16 cellular contexts compared by ENCODE assay signal in the genomic region with DNA sequence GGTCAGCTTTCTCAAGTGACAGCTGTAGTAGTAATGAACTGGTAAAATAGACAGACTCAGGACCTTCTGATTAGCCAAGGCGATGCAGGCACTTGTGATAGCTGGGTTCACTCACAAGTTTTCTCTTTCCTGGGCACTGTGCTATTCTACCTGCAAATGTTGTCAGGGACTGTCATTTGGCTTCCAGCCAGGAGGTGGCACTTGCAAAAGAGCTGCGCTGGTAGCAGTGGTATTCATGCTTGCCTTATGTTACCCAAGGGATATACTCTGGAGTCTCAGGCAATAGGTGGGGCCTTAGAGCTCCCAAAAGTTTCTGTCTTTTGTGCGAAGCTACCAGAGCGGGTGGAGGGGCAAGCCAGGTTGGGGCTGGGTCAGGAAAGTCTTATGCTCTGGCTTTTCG. TPM values are rescaled to one million over a fixed set of nuclear protein-coding genes. Genes with fewer than 3 reads are reported as not detected.
DNase-seq lines count a peak whose midpoint lies in the region; ATAC-seq, FAIRE-seq and TF ChIP-seq lines count a peak whose summit lies in the region.
"Had no signal": no experiment of that assay in that cellular context is flagged by ENCODE, and none has a peak within 500 bp of the region (broad histone marks: within the 10 kb centered on the region; RNA-seq: fewer than 3 reads in every experiment).

No MANE protein-coding gene starts in this region.

- no peaks in the 10 kb centered on the region for H3K27me3 Mint-ChIP-seq in MCF 10A (ENCODE audit: insufficient read depth, unreplicated experiment)
- no peaks in the 10 kb centered on the region for H3K27me3 Mint-ChIP-seq in stimulated activated naive CD8-positive, alpha-beta T cell treated with anti-CD3 and anti-CD28 coated beads, Interleukin-15, amount 100 ng/mL, for 72 hours

- H3K4me1 Mint-ChIP-seq in MCF 10A (ENCODE audit: insufficient read depth, unreplicated experiment) = no peaks in the 10 kb centered on the region
- peaks cover 5% of the 10 kb centered on the region for H3K4me1 Mint-ChIP-seq in stimulated activated naive CD8-positive, alpha-beta T cell treated with anti-CD3 and anti-CD28 coated beads, Interleukin-15, amount 100 ng/mL, for 72 hours

- DNase-seq in MCF 10A (ENCODE audit: unreplicated experiment) = peak; percentile 23
- DNase-seq in breast epithelium (ENCODE audit: low spot score in 2 of 2) = no peak
- peak; percentile 30 for DNase-seq in Jurkat, Clone E6-1 (ENCODE audit: low read depth, low spot score)
- DNase-seq in GM12878 (ENCODE audit: low read depth, low spot score) = no peak
- DNase-seq in stimulated activated naive CD8-positive, alpha-beta T cell treated with anti-CD3 and anti-CD28 coated beads, Interleukin-15, amount 100 ng/mL, for 72 hours = no peak
- DNase-seq in effector CD8-positive, alpha-beta T cell (lab: John Stamatoyannopoulos, UW) = no peak
- DNase-seq: pancreas, stomach had no signal

- FAIRE-seq in GM12878 (lab: Jason Lieb, UNC) = no peak
- FAIRE-seq: bronchial epithelial cell, GM19239, K562, pancreas had no signal

- TF ChIP-seq RAD21 in GM12878 (IDR thresholded peaks at IDR 0.05; ENCODE audit: insufficient read depth, low read depth, low read length) = no peak

- BruUV-seq in MCF 10A (replicated peaks; lab: Mats Ljungman, UMichigan) (no TSS peak), GM12878 (replicated peaks; lab: Mats Ljungman, UMichigan) (no TSS peak)

- H3K79me2 ChIP-seq in GM12878 (ENCODE audit: control insufficient read depth, insufficient read depth, low read length) = no peaks in the 10 kb centered on the region

- H2AFZ ChIP-seq in GM12878 (ENCODE audit: control insufficient read depth, low read depth, low read length) = no peak overlapping the region

- no peak for TF ChIP-seq CTCF in MCF 10A (IDR thresholded peaks at IDR 0.05; ENCODE audit: unreplicated experiment)
- TF ChIP-seq CTCF in breast epithelium (IDR thresholded peaks at IDR 0.05) = no peak
- TF ChIP-seq CTCF in GM12878 (IDR thresholded peaks at IDR 0.05 in 2 of 3, conservative IDR thresholded peaks at IDR 0.05 in 1 of 3; ENCODE audit: control insufficient read depth in 2 of 3, extremely low read depth in 1 of 3, insufficient read depth in 1 of 3, low read depth in 3 of 3, low read length in 3 of 3) = no peak; a peak in 1 of 6 replicates

- WGBS in GM12878 (ENCODE audit: insufficient coverage, insufficient replicate concordance, low lambda C conversion rate, missing lambda C conversion rate) = 79% methylated on average over 5 of the region's 5 CpGs

- no peak overlapping the region for H3K4me3 ChIP-seq in breast epithelium
- no peak overlapping the region for H3K4me3 ChIP-seq in Jurkat, Clone E6-1 (ENCODE audit: low read length)
- H3K4me3 ChIP-seq in GM12878 = no peak overlapping the region
- H3K4me3 ChIP-seq: BLaER1, HAP-1, K562, pancreas, SJSA1, stomach had no signal

- SMC1A ChIA-PET in GM12878 (lab: Charles Lee; ENCODE audit: uncharacterized antibody, unreplicated experiment) = interaction anchor here (0.7 to 6.6 kb wide), 6 partner anchors 15 to 542 kb away, joined by 3 to 78 read pairs (median 12); partner anchors contain the start of gene IFI44L

- H3K9ac ChIP-seq in GM12878 (ENCODE audit: control insufficient read depth, insufficient read depth, low read length) = no peak overlapping the region
- H3K9ac ChIP-seq: BLaER1 had no signal

- TF ChIP-seq POLR2A in breast epithelium (IDR thresholded peaks at IDR 0.05) = no peak
- no peak for TF ChIP-seq POLR2A in GM12878 (IDR thresholded peaks at IDR 0.05; ENCODE audit: low read depth, low read length)

- H3K9me3 Mint-ChIP-seq in MCF 10A (ENCODE audit: unreplicated experiment) = no peaks in the 10 kb centered on the region
- H3K9me3 Mint-ChIP-seq in stimulated activated naive CD8-positive, alpha-beta T cell treated with anti-CD3 and anti-CD28 coated beads, Interleukin-15, amount 100 ng/mL, for 72 hours = no peaks in the 10 kb centered on the region

- no peak overlapping the region for H3K27ac Mint-ChIP-seq in MCF 10A (ENCODE audit: low read depth, unreplicated experiment)
- no peak overlapping the region for H3K27ac Mint-ChIP-seq in stimulated activated naive CD8-positive, alpha-beta T cell treated with anti-CD3 and anti-CD28 coated beads, Interleukin-15, amount 100 ng/mL, for 72 hours

- H3K27ac ChIP-seq in breast epithelium (no peak overlapping the region), GM12878 (ENCODE audit: control insufficient read depth, insufficient read depth) (no peak overlapping the region)
- H3K27ac ChIP-seq: BLaER1, pancreas, SJSA1, stomach had no signal

- no peaks in the 10 kb centered on the region for H3K9me3 ChIP-seq in breast epithelium
- no peaks in the 10 kb centered on the region for H3K9me3 ChIP-seq in GM12878 (replicated peaks; ENCODE audit: control insufficient read depth, insufficient read depth, low read length)
- H3K9me3 ChIP-seq: BLaER1, HAP-1, pancreas, SJSA1, stomach had no signal

- in situ Hi-C loops in GM12878 (cut with MboI) = loop anchor here (5.0 kb wide), 1 partner anchor 531 kb away; no protein-coding TSS in a partner anchor

- TF ChIP-seq EP300 in GM12878 (IDR thresholded peaks at IDR 0.05; ENCODE audit: borderline replicate concordance in 1 of 2, control insufficient read depth in 1 of 2, low read depth in 2 of 2, low read length in 2 of 2) = no peak

- peak; percentile 64 for ATAC-seq in GM12878
- ATAC-seq in stimulated activated naive CD8-positive, alpha-beta T cell treated with anti-CD3 and anti-CD28 coated beads, Interleukin-15, amount 100 ng/mL, for 72 hours = peak; percentile 74
- no peak for ATAC-seq in esophagus mucosa
- no peak for ATAC-seq in HG03045 (IDR thresholded peaks at IDR 0.05; ENCODE audit: unreplicated experiment)
- ATAC-seq: K562, pancreas had no signal

- CTCF ChIA-PET in MCF 10A (lab: Yijun Ruan, JAX) = interaction anchor here (0.6 to 5.8 kb wide), 15 partner anchors 13 to 735 kb away, joined by 3 to 56 read pairs (median 4); partner anchors contain the start of genes IFI44 and IFI44L
- CTCF ChIA-PET in GM12878 (lab: Yijun Ruan, JAX) = interaction anchor here (0.7 to 8.9 kb wide), 11 partner anchors 15 to 558 kb away, joined by 3 to 127 read pairs (median 5); partner anchors contain the start of gene IFI44L

- H3K36me3 ChIP-seq in breast epithelium = no peaks in the 10 kb centered on the region
- no peaks in the 10 kb centered on the region; a peak in 1 of 4 replicates for H3K36me3 ChIP-seq in GM12878 (ENCODE audit: control insufficient read depth in 2 of 2, insufficient read depth in 2 of 2, low read length in 1 of 2)
- H3K36me3 ChIP-seq: BLaER1, HAP-1, pancreas, SJSA1, stomach had no signal

- H3K27me3 ChIP-seq in breast epithelium (no peaks in the 10 kb centered on the region), GM12878 (replicated peaks in 1 of 2; ENCODE audit: control insufficient read depth in 2 of 2, insufficient read depth in 2 of 2, low read length in 1 of 2) (no peaks in the 10 kb centered on the region)
- H3K27me3 ChIP-seq: BLaER1, pancreas, SJSA1, stomach had no signal

- RAD21 ChIA-PET in GM12878 (lab: Charles Lee; ENCODE audit: unreplicated experiment) = interaction anchor here (0.9 to 5.4 kb wide), 5 partner anchors 16 to 530 kb away, joined by 3 to 58 read pairs (median 4); partner anchors contain the start of gene IFI44L

- H3K4me1 ChIP-seq in breast epithelium (no peaks in the 10 kb centered on the region), GM12878 (ENCODE audit: control insufficient read depth, insufficient read depth, low read length) (peaks cover 5% of the 10 kb centered on the region)
- H3K4me1 ChIP-seq: BLaER1, HAP-1, pancreas, SJSA1 had no signal

- no peak overlapping the region for H3K4me2 ChIP-seq in GM12878 (ENCODE audit: control insufficient read depth, insufficient read depth)
- H3K4me2 ChIP-seq: BLaER1 had no signal

- H3K4me3 Mint-ChIP-seq in MCF 10A (ENCODE audit: unreplicated experiment) = no peak overlapping the region
- no peak overlapping the region for H3K4me3 Mint-ChIP-seq in stimulated activated naive CD8-positive, alpha-beta T cell treated with anti-CD3 and anti-CD28 coated beads, Interleukin-15, amount 100 ng/mL, for 72 hours

- intact Hi-C loops in MCF 10A (cut with micrococcal nuclease) = no loop called here
- intact Hi-C loops in breast epithelium (cut with DNase I; ENCODE audit: low total_unique reads) = no loop called here
- intact Hi-C loops in GM12878 (cut with micrococcal nuclease; ENCODE audit: unreplicated experiment) = loop anchor here (10.0 kb wide), 1 partner anchor 348 kb away; no protein-coding TSS in a partner anchor

- H3K36me3 Mint-ChIP-seq in MCF 10A (ENCODE audit: insufficient read depth, unreplicated experiment) = no peaks in the 10 kb centered on the region

- POLR2A ChIA-PET in MCF 10A (lab: Yijun Ruan, JAX) (interaction anchor here (3.0 kb wide), 1 partner anchor 53 kb away, joined by 21 read pairs; the partner anchor contains the start of gene IFI44L), GM12878 (lab: Charles Lee) (interaction anchor here (1.3 kb wide), 1 partner anchor 54 kb away, joined by 3 read pairs; no protein-coding TSS in a partner anchor)

- no peaks in the 10 kb centered on the region for H4K20me1 ChIP-seq in GM12878 (ENCODE audit: control insufficient read depth, insufficient read depth)
- H4K20me1 ChIP-seq: BLaER1 had no signal

RNA-seq across cellular contexts. Expression of gene IFI44, which starts 23.5 kb away (rescaled TPM):
- 7.5 and 7.7 TPM in 2 replicates for total RNA-seq in MCF 10A (2022)
- total RNA-seq in breast epithelium = 10 to 100 TPM; 20.0 to 25.3 (median 24.0) TPM
- polyA plus RNA-seq in Jurkat, Clone E6-1 (2012; ENCODE audit: insufficient read depth, insufficient read length) = not detected
- 142 and 145 TPM in 2 replicates for total RNA-seq in GM12878 (2013; cell fraction: nucleolus; rRNA removed)
- 67.2 and 97.3 TPM in 2 replicates for total RNA-seq in GM12878 (2014; rRNA removed)
- 106 and 119 TPM in 2 replicates for total RNA-seq in GM12878 (2014; rRNA removed; fragmentation: Illumina TruSeq; extraction: Trizol)
- total RNA-seq in GM12878 (2021) = 74.0 and 79.2 TPM in 2 replicates
- polyA plus RNA-seq in GM12878 (2011; ENCODE audit: low read depth) = 56.8 TPM
- 272 and 466 TPM in 2 replicates for polyA plus RNA-seq in GM12878 (2011; rRNA removed)
- polyA plus RNA-seq in GM12878 (2011; cell fraction: cytosol; rRNA removed) = 65.6 and 77.9 TPM in 2 replicates
- polyA plus RNA-seq in GM12878 (2011; cell fraction: nucleus; rRNA removed) = 234 and 256 TPM in 2 replicates
- 83.6 and 95.2 TPM in 2 replicates for polyA plus RNA-seq in GM12878 (2012)
- polyA plus RNA-seq in GM12878 (2014; fragmentation: Illumina TruSeq; extraction: Trizol) = 120 and 175 TPM in 2 replicates
- polyA plus RNA-seq in GM12878 (2014; fragmentation: Nextera tagmentation; extraction: Ambion mirVana) = 100 to 1,000 TPM in 1 of 2 experiments, 10 to 100 TPM in 1; 75.6 to 125 TPM
- polyA plus RNA-seq in GM12878 (2014; rRNA removed) = 111 and 139 TPM in 2 replicates
- polyA plus RNA-seq in GM12878 (2016; fragmentation: Nextera tagmentation; extraction: Ambion mirVana) = 10 to 100 TPM; 37.7 to 40.9 TPM
- polyA minus RNA-seq in GM12878 (2011; rRNA and poly(A)+ RNA removed) = 94.7 and 151 TPM in 2 replicates
- polyA minus RNA-seq in GM12878 (2011; cell fraction: cytosol; rRNA and poly(A)+ RNA removed) = 40.8 and 52.7 TPM in 2 replicates
- polyA minus RNA-seq in GM12878 (2011; cell fraction: nucleus; rRNA and poly(A)+ RNA removed) = 112 and 120 TPM in 2 replicates
- 10.7 TPM for total RNA-seq in esophagus mucosa
- polyA plus RNA-seq: K562 had no signal

RNA-seq across cellular contexts. Expression of gene IFI44L, which starts 52.9 kb away (rescaled TPM):
- 8.0 and 11.9 TPM in 2 replicates for total RNA-seq in MCF 10A (2022)
- total RNA-seq in breast epithelium = 10 to 100 TPM in 1 of 3 donors, 1 to 10 TPM in 2; 4.3 to 13.4 (median 7.8) TPM
- polyA plus RNA-seq in Jurkat, Clone E6-1 (2012; ENCODE audit: insufficient read depth, insufficient read length) = not detected
- 614 and 643 TPM in 2 replicates for total RNA-seq in GM12878 (2013; cell fraction: nucleolus; rRNA removed)
- 150 and 212 TPM in 2 replicates for total RNA-seq in GM12878 (2014; rRNA removed)
- 243 and 303 TPM in 2 replicates for total RNA-seq in GM12878 (2014; rRNA removed; fragmentation: Illumina TruSeq; extraction: Trizol)
- 187 and 193 TPM in 2 replicates for total RNA-seq in GM12878 (2021)
- polyA plus RNA-seq in GM12878 (2011; ENCODE audit: low read depth) = 135 TPM
- polyA plus RNA-seq in GM12878 (2011; rRNA removed) = 371 and 634 TPM in 2 replicates
- 91.6 and 111 TPM in 2 replicates for polyA plus RNA-seq in GM12878 (2011; cell fraction: cytosol; rRNA removed)
- polyA plus RNA-seq in GM12878 (2011; cell fraction: nucleus; rRNA removed) = 333 and 408 TPM in 2 replicates
- 177 and 266 TPM in 2 replicates for polyA plus RNA-seq in GM12878 (2012)
- 199 and 309 TPM in 2 replicates for polyA plus RNA-seq in GM12878 (2014; fragmentation: Illumina TruSeq; extraction: Trizol)
- 100 to 1,000 TPM; 124 to 158 TPM for polyA plus RNA-seq in GM12878 (2014; fragmentation: Nextera tagmentation; extraction: Ambion mirVana)
- 143 and 224 TPM in 2 replicates for polyA plus RNA-seq in GM12878 (2014; rRNA removed)
- polyA plus RNA-seq in GM12878 (2016; fragmentation: Nextera tagmentation; extraction: Ambion mirVana) = 10 to 100 TPM; 58.0 to 66.1 TPM
- 175 and 241 TPM in 2 replicates for polyA minus RNA-seq in GM12878 (2011; rRNA and poly(A)+ RNA removed)
- 52.7 and 78.4 TPM in 2 replicates for polyA minus RNA-seq in GM12878 (2011; cell fraction: cytosol; rRNA and poly(A)+ RNA removed)
- polyA minus RNA-seq in GM12878 (2011; cell fraction: nucleus; rRNA and poly(A)+ RNA removed) = 305 and 307 TPM in 2 replicates
- 0.88 TPM for total RNA-seq in esophagus mucosa
- total RNA-seq: bronchial epithelial cell had no signal

Comparison
In these comparisons a context has a peak if more than half of its experiments do, and no peak if none do; other contexts are left out.
1. DNase-seq: peak in MCF 10A (single experiment) and Jurkat, Clone E6-1 (single experiment); none in breast epithelium (0 of 2), GM12878 (single experiment), stimulated activated naive CD8-positive, alpha-beta T cell treated with anti-CD3 and anti-CD28 coated beads, Interleukin-15, amount 100 ng/mL, for 72 hours (0 of 2) and effector CD8-positive, alpha-beta T cell (single experiment).
2. ATAC-seq: peak in GM12878 (single experiment) and stimulated activated naive CD8-positive, alpha-beta T cell treated with anti-CD3 and anti-CD28 coated beads, Interleukin-15, amount 100 ng/mL, for 72 hours (single experiment); none in esophagus mucosa (single experiment) and HG03045 (single experiment).
3. RNA of gene IFI44L, which starts 52.9 kb away (total RNA-seq): 150 to 643 TPM in GM12878; 8.0 to 11.9 TPM in MCF 10A, 4.3 to 13.4 TPM in breast epithelium and 0.88 TPM in esophagus mucosa (single experiment); every median in the first group is over 10 times any median in the second.